ENCODE assay signal across 15 cellular contexts in the genomic region with DNA sequence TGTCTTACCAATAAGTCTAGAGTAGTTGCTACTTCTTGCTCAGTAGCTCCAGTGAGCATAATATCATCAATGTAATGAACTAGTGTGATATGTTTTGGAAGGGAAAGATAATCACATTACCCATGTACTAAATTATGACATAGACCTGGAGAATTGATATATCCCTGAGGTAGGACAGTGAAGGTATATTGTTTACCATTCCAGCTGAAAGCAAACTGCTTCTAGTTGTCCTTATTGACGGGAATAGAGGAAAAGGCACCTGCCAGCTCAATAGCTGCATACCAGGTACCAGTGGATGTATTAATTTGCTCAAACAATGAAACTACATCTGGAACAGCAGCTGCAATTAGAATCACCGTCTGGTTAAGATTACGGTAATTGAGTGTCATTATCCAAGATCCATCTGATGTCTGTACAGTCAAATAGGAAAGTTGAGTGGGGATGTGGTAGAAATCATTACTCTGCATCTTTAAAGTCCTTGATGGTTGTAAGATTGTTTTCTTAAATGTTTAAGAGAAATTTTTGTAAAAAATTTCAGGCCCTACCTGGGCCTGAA.
DNase-seq lines count a peak whose midpoint lies in the region; ATAC-seq and TF ChIP-seq lines count a peak whose summit lies in the region.
"Had no signal": no experiment of that assay in that cellular context is flagged by ENCODE, and none has a peak within 500 bp of the region (broad histone marks: within the 10 kb centered on the region; RNA-seq: fewer than 3 reads in every experiment).

No MANE protein-coding gene starts in this region.

- no peaks in the 10 kb centered on the region for H3F3A ChIP-seq in SK-N-SH (replicated peaks; ENCODE audit: insufficient read depth)

- H3K36me3 ChIP-seq in HEK293 (ENCODE audit: control insufficient read depth in 2 of 2, insufficient read depth in 1 of 2, low read length in 2 of 2) (no peaks in the 10 kb centered on the region), SK-N-SH (replicated peaks in 1 of 2; ENCODE audit: control insufficient read depth in 1 of 2, insufficient read depth in 2 of 2, low read length in 1 of 2) (no peaks in the 10 kb centered on the region)

- no peaks in the 10 kb centered on the region for H3K4me1 Mint-ChIP-seq in activated naive CD8-positive, alpha-beta T cell treated with anti-CD3 and anti-CD28 coated beads, Interleukin-2, amount 50 U/mL, for 24 hours
- H3K4me1 Mint-ChIP-seq: CD4-positive, CD25-positive, alpha-beta regulatory T cell had no signal

- H3K4me1 ChIP-seq in HEK293 (ENCODE audit: control insufficient read depth, insufficient read depth, low read length) (no peaks in the 10 kb centered on the region), SK-N-SH (ENCODE audit: control insufficient read depth in 1 of 2, insufficient read depth in 2 of 2, low read depth in 1 of 2, low read length in 1 of 2) (peaks cover 0 to 2% of the 10 kb centered on the region in 2 experiments; a peak in 2 of 4 replicates)
- H3K4me1 ChIP-seq: BLaER1 treated with 17β-estradiol and CSF1 and Interleukin-3, amounts not matched to agents 10 nM and 100 nM had no signal

- POLR2A ChIA-PET in HEK293 (lab: Yijun Ruan, JAX): no interaction called here
- POLR2A ChIA-PET in SK-N-SH (lab: Yijun Ruan, JAX): no interaction called here

- H3K4me3 ChIP-seq in HEK293 (ENCODE audit: low read depth, low read length) (no peak overlapping the region), SK-N-SH (ENCODE audit: low read depth in 2 of 2, low read length in 1 of 2) (no peak overlapping the region)
- H3K4me3 ChIP-seq: BLaER1 treated with 17β-estradiol and CSF1 and Interleukin-3, amounts not matched to agents 10 nM and 100 nM; GM12878; GM23248 had no signal

- no peaks in the 10 kb centered on the region for H4K20me1 ChIP-seq in SK-N-SH (ENCODE audit: insufficient read depth)
- H4K20me1 ChIP-seq: BLaER1 treated with 17β-estradiol and CSF1 and Interleukin-3, amounts not matched to agents 10 nM and 100 nM had no signal

- H3K9me3 ChIP-seq in HEK293 (ENCODE audit: control insufficient read depth, insufficient read depth, low read depth, low read length) (no peaks in the 10 kb centered on the region), SK-N-SH (no peaks in the 10 kb centered on the region)

- H3K79me2 ChIP-seq in SK-N-SH (ENCODE audit: insufficient read depth): no peaks in the 10 kb centered on the region

- no peak overlapping the region for H3K4me2 ChIP-seq in SK-N-SH
- H3K4me2 ChIP-seq: BLaER1 treated with 17β-estradiol and CSF1 and Interleukin-3, amounts not matched to agents 10 nM and 100 nM had no signal

- H3K9me2 ChIP-seq in SK-N-SH: no peaks in the 10 kb centered on the region

- CTCF ChIA-PET in HEK293 (lab: Yijun Ruan, JAX) (no interaction called here), SK-N-SH (lab: Yijun Ruan, JAX) (interaction anchor here (1.3 kb wide), 1 partner anchor 23 kb away, joined by 3 read pairs; no protein-coding TSS in a partner anchor)

- no peak overlapping the region for H3K9ac ChIP-seq in SK-N-SH
- H3K9ac ChIP-seq: BLaER1 treated with 17β-estradiol and CSF1 and Interleukin-3, amounts not matched to agents 10 nM and 100 nM; GM23248 had no signal

- no peaks in the 10 kb centered on the region for H3K36me3 Mint-ChIP-seq in activated naive CD8-positive, alpha-beta T cell treated with anti-CD3 and anti-CD28 coated beads, Interleukin-2, amount 50 U/mL, for 24 hours (ENCODE audit: low read depth)

- H3K27ac ChIP-seq in HEK293 (ENCODE audit: extremely low read depth, low read depth, low read length): no peak overlapping the region
- no peak overlapping the region; a peak in 1 of 4 replicates for H3K27ac ChIP-seq in SK-N-SH (ENCODE audit: low read depth in 2 of 2, low read length in 1 of 2)
- H3K27ac ChIP-seq: BLaER1 treated with 17β-estradiol and CSF1 and Interleukin-3, amounts not matched to agents 10 nM and 100 nM; GM23248 had no signal

- peak in 1 of 2 experiments; percentile 72; a peak in 2 of 4 replicates for TF ChIP-seq EP300 in SK-N-SH (IDR thresholded peaks at IDR 0.05; ENCODE audit: borderline replicate concordance in 1 of 2, low read depth in 1 of 2, low read length in 1 of 2)

- no peaks in the 10 kb centered on the region for H3K27me3 ChIP-seq in SK-N-SH (ENCODE audit: insufficient read depth)
- H3K27me3 ChIP-seq: BLaER1 treated with 17β-estradiol and CSF1 and Interleukin-3, amounts not matched to agents 10 nM and 100 nM had no signal

- 86% methylated on average over 3 of the region's 3 CpGs for whole genome bisulfite sequencing in SK-N-SH (ENCODE audit: low lambda C conversion rate)

- DNase-seq in NCI-H748 (lab: John Stamatoyannopoulos, UW; ENCODE audit: unreplicated experiment): peak; percentile 49
- DNase-seq in NCI-H748 treated with DMSO at 0.1 percent for 48 hours (lab: John Stamatoyannopoulos, UW): no peak
- DNase-seq in NCI-H2171 treated with DMSO at 0.1 percent for 48 hours (lab: John Stamatoyannopoulos, UW): peak; percentile 43
- peak; percentile 47 for DNase-seq in SK-N-SH
- no peak for DNase-seq in activated naive CD8-positive, alpha-beta T cell treated with anti-CD3 and anti-CD28 coated beads, Interleukin-2, amount 50 U/mL, for 24 hours
- DNase-seq in activated CD8-positive, alpha-beta memory T cell treated with anti-CD3 and anti-CD28 coated beads for 24 hours: no peak
- DNase-seq: ACHN; CD4-positive, CD25-positive, alpha-beta regulatory T cell; DMS79; GM23248 had no signal

- H3K9me3 Mint-ChIP-seq in activated naive CD8-positive, alpha-beta T cell treated with anti-CD3 and anti-CD28 coated beads, Interleukin-2, amount 50 U/mL, for 24 hours: peaks cover 8% of the 10 kb centered on the region

- no peak overlapping the region for H3K4me3 Mint-ChIP-seq in activated naive CD8-positive, alpha-beta T cell treated with anti-CD3 and anti-CD28 coated beads, Interleukin-2, amount 50 U/mL, for 24 hours
- H3K4me3 Mint-ChIP-seq: CD4-positive, CD25-positive, alpha-beta regulatory T cell had no signal

- TF ChIP-seq CTCF in HEK293 (tag by site-specific recombination; IDR thresholded peaks at IDR 0.05) (no peak), SK-N-SH (IDR thresholded peaks at IDR 0.05) (no peak)

- no peak for ATAC-seq in HG03045 (IDR thresholded peaks at IDR 0.05; ENCODE audit: unreplicated experiment)
- ATAC-seq in activated naive CD8-positive, alpha-beta T cell treated with anti-CD3 and anti-CD28 coated beads, Interleukin-2, amount 50 U/mL, for 24 hours: no peak
- ATAC-seq: GM12878, HCT116 had no signal

- no peaks in the 10 kb centered on the region for H3K27me3 Mint-ChIP-seq in activated naive CD8-positive, alpha-beta T cell treated with anti-CD3 and anti-CD28 coated beads, Interleukin-2, amount 50 U/mL, for 24 hours
- H3K27me3 Mint-ChIP-seq: CD4-positive, CD25-positive, alpha-beta regulatory T cell had no signal

- no peak overlapping the region for H3K27ac Mint-ChIP-seq in activated naive CD8-positive, alpha-beta T cell treated with anti-CD3 and anti-CD28 coated beads, Interleukin-2, amount 50 U/mL, for 24 hours
- H3K27ac Mint-ChIP-seq: CD4-positive, CD25-positive, alpha-beta regulatory T cell had no signal

- H2AFZ ChIP-seq in SK-N-SH (ENCODE audit: low read depth): no peak overlapping the region
- H2AFZ ChIP-seq: GM23248 had no signal

- no peak for TF ChIP-seq RAD21 in SK-N-SH (IDR thresholded peaks at IDR 0.05; ENCODE audit: low read length)

TF ChIP-seq in HEK293, 187 proteins besides CTCF, POLR2A, EP300 and RAD21:
- no peak for TF ChIP-seq ZNF248 (tag by site-specific recombination; IDR thresholded peaks at IDR 0.05)
- TF ChIP-seq ZNF157 (tag by site-specific recombination; IDR thresholded peaks at IDR 0.05): peak; percentile 90
- no peak for TF ChIP-seq ZNF48 (tag by site-specific recombination; IDR thresholded peaks at IDR 0.05)
TF ChIP-seq in HEK293: peak in this region for 1.

TF ChIP-seq in SK-N-SH, 30 proteins besides CTCF, POLR2A, EP300 and RAD21 (continues in another document):
- no peak for TF ChIP-seq REST (IDR thresholded peaks at IDR 0.05; ENCODE audit: low read depth, low read length)
- TF ChIP-seq TEAD4 (IDR thresholded peaks at IDR 0.05; ENCODE audit: borderline replicate concordance, insufficient read depth): no peak
- no peak for TF ChIP-seq RXRA (IDR thresholded peaks at IDR 0.05; ENCODE audit: borderline replicate concordance, low read depth)
- TF ChIP-seq RCOR1 (IDR thresholded peaks at IDR 0.05; ENCODE audit: low read length): peak; percentile 75; the same call in 1 of the 2 replicates
- peak; percentile 49; the same call in 1 of the 2 replicates for TF ChIP-seq GATA2 (CRISPR knock-in tag; IDR thresholded peaks at IDR 0.05)
- TF ChIP-seq POLR2AphosphoS5 (IDR thresholded peaks at IDR 0.05; ENCODE audit: low read depth, low read length): no peak

Comparison
In these comparisons a context has a peak if more than half of its experiments do, and no peak if none do; other contexts are left out.
1. DNase-seq: peak in NCI-H748 (single experiment), NCI-H2171 treated with DMSO at 0.1 percent for 48 hours (single experiment) and SK-N-SH (single experiment); none in NCI-H748 treated with DMSO at 0.1 percent for 48 hours (single experiment), activated naive CD8-positive, alpha-beta T cell treated with anti-CD3 and anti-CD28 coated beads, Interleukin-2, amount 50 U/mL, for 24 hours (single experiment) and activated CD8-positive, alpha-beta memory T cell treated with anti-CD3 and anti-CD28 coated beads for 24 hours (single experiment).